Comparison of ENCODE assay signal across 1 cellular context in genomic region chr20:51826372-51826771, GRCh38.
TF ChIP-seq lines count a peak whose summit lies in the region.

No MANE protein-coding gene starts in this region.

TF ChIP-seq in HepG2, 621 proteins besides CTCF, POLR2A, EP300 and RAD21:
- TF ChIP-seq ZNF253 (CRISPR knock-in tag; IDR thresholded peaks at IDR 0.05; ENCODE audit: borderline replicate concordance) (no peak), KAT2B (IDR thresholded peaks at IDR 0.05; ENCODE audit: borderline replicate concordance, low read depth, low read length) (no peak), MYC (CRISPR knock-in tag; IDR thresholded peaks at IDR 0.05; ENCODE audit: borderline replicate concordance) (no peak), CREB1 (IDR thresholded peaks at IDR 0.05) (peak; percentile 57), CREB1 (CRISPR knock-in tag; IDR thresholded peaks at IDR 0.05) (no peak), HNRNPL (IDR thresholded peaks at IDR 0.05; ENCODE audit: low read depth, low read length) (no peak), CREBL2 (CRISPR knock-in tag; IDR thresholded peaks at IDR 0.05; ENCODE audit: borderline replicate concordance) (no peak), NCOA2 (CRISPR knock-in tag; IDR thresholded peaks at IDR 0.05) (no peak), BORCS8-MEF2B (CRISPR knock-in tag; IDR thresholded peaks at IDR 0.05) (no peak), ZNF205 (CRISPR knock-in tag; IDR thresholded peaks at IDR 0.05) (no peak), HOXA9 (CRISPR knock-in tag; IDR thresholded peaks at IDR 0.05; ENCODE audit: borderline replicate concordance) (no peak), HNRNPK (IDR thresholded peaks at IDR 0.05; ENCODE audit: low read depth, low read length, poor library complexity, severe bottlenecking) (no peak), HMG20A (CRISPR knock-in tag; IDR thresholded peaks at IDR 0.05; ENCODE audit: borderline replicate concordance) (no peak), SP140L (CRISPR knock-in tag; IDR thresholded peaks at IDR 0.05; ENCODE audit: borderline replicate concordance) (no peak), WIZ (CRISPR knock-in tag; IDR thresholded peaks at IDR 0.05) (no peak), ATF7 (IDR thresholded peaks at IDR 0.05) (peak; percentile 40; the same call in 1 of the 2 replicates), ATF7 (CRISPR knock-in tag; IDR thresholded peaks at IDR 0.05) (no peak), MBD4 (IDR thresholded peaks at IDR 0.05; ENCODE audit: borderline replicate concordance, low read length) (no peak), ZBTB42 (CRISPR knock-in tag; IDR thresholded peaks at IDR 0.05) (no peak), ZNF446 (CRISPR knock-in tag; IDR thresholded peaks at IDR 0.05) (no peak)
